9 cellular contexts compared by ENCODE assay signal in genomic region chr10:103205401-103205800, GRCh38. TPM values are rescaled to one million over a fixed set of nuclear protein-coding genes. Genes with fewer than 3 reads are reported as not detected.
"Had no signal": no experiment of that assay in that cellular context is flagged by ENCODE, and none has a peak within 500 bp of the region (broad histone marks: within the 10 kb centered on the region; RNA-seq: fewer than 3 reads in every experiment).

No MANE protein-coding gene starts in this region.

RNA-seq across cellular contexts. Expression of gene RPEL1, which starts 40.3 kb away (rescaled TPM):
- total RNA-seq: activated B cell treated with CpG ODN at 0.5 μM for 24 hours; activated naive CD4-positive, alpha-beta T cell treated with anti-CD3 and anti-CD28 coated beads, Interleukin-2, amount 50 U/mL, for 72 hours; activated T-helper 1 cell treated with anti-CD3 and anti-CD28 coated beads, Interleukin-12 subunit alpha, Interleukin-12 subunit beta, Interleukin-2, Interleukin-4 antibody, amounts not matched to agents 30 ng/mL and 10 ng/mL and 1 ng/mL, durations not matched to agents 14 hours and 24 hours and 36 hours; adrenal gland; PC-3; Right ventricle myocardium inferior; SK-MEL-5; T-cell; T-helper 17 cell had no signal
